In genomic region chr3:17577795-17578520, GRCh38 we compare ENCODE assay signal across 19 cellular contexts.
A peak's percentile ranks its signal among the peaks of the same experiment; 100 is the strongest.
DNase-seq lines count a peak whose midpoint lies in the region; ATAC-seq, FAIRE-seq and TF ChIP-seq lines count a peak whose summit lies in the region.
"Had no signal": no experiment of that assay in that cellular context is flagged by ENCODE, and none has a peak within 500 bp of the region (broad histone marks: within the 10 kb centered on the region; RNA-seq: fewer than 3 reads in every experiment).

No MANE protein-coding gene starts in this region.

- H2AFZ ChIP-seq in GM23248 = no peak overlapping the region

- no peaks in the 10 kb centered on the region for H3K79me2 ChIP-seq in GM23248 (ENCODE audit: insufficient read depth)

- POLR2A ChIA-PET in A549 (lab: Yijun Ruan, JAX) = no interaction called here

- in situ Hi-C loops in GM23248 (cut with MboI) = no loop called here

- TF ChIP-seq RAD21 in A549 (conservative IDR thresholded peaks at IDR 0.05 in 1 of 2, IDR thresholded peaks at IDR 0.05 in 1 of 2) = no peak

- H3K4me2 ChIP-seq in A549 = peak overlapping the region; percentile 13; the same call in 2 of the 3 replicates
- peak overlapping the region; percentile 19 for H3K4me2 ChIP-seq in GM23248 (ENCODE audit: unreplicated experiment)

- no peak for ATAC-seq in A549
- ATAC-seq: activated CD8-positive, alpha-beta memory T cell treated with anti-CD3 and anti-CD28 coated beads, Interleukin-2, amount 10 ng/mL, durations not matched to agents 7 days and 5 days; CD8-positive, alpha-beta T cell; GM12878; heart left ventricle; right cardiac atrium had no signal

- H3K27ac ChIP-seq in A549 (no peak overlapping the region), GM23248 (no peak overlapping the region)
- H3K27ac ChIP-seq: heart left ventricle had no signal

- no peaks in the 10 kb centered on the region for H3K27me3 ChIP-seq in GM23248 (replicated peaks; ENCODE audit: insufficient read depth)
- H3K27me3 ChIP-seq: heart left ventricle had no signal

- H3K9me3 ChIP-seq in A549 (no peaks in the 10 kb centered on the region), GM23248 (ENCODE audit: low read depth) (no peaks in the 10 kb centered on the region)
- H3K9me3 ChIP-seq: heart left ventricle had no signal

- TF ChIP-seq EP300 in A549 (IDR thresholded peaks at IDR 0.05) = no peak

- TF ChIP-seq POLR2A in A549 (IDR thresholded peaks at IDR 0.05; ENCODE audit: low read length) = no peak

- FAIRE-seq in A549 (lab: Jason Lieb, UNC) = peak; percentile 32
- FAIRE-seq: colon, GM12878 had no signal

- no peaks in the 10 kb centered on the region for H3K36me3 ChIP-seq in GM23248 (ENCODE audit: low read depth)
- H3K36me3 ChIP-seq: heart left ventricle had no signal

- CTCF ChIA-PET in A549 (lab: Yijun Ruan, JAX) = interaction anchor here (1.1 kb wide), 1 partner anchor 263 kb away, joined by 3 read pairs; no protein-coding TSS in a partner anchor

- TF ChIP-seq CTCF in A549 (IDR thresholded peaks at IDR 0.05) = no peak
- no peak for TF ChIP-seq CTCF in fibroblast of pulmonary artery (IDR thresholded peaks at IDR 0.05; ENCODE audit: low read length, missing control alignments)

- peaks cover 44% of the 10 kb centered on the region for H3K4me1 ChIP-seq in A549
- H3K4me1 ChIP-seq in GM23248 (ENCODE audit: insufficient read depth) = peaks cover 23% of the 10 kb centered on the region

- H3K9me2 ChIP-seq in GM23248 (ENCODE audit: insufficient read depth) = no peaks in the 10 kb centered on the region

- no peak overlapping the region for H3K9ac ChIP-seq in GM23248

- DNase-seq in A549 (ENCODE audit: low read depth in 1 of 2, low spot score in 1 of 2) = no peak
- peak; percentile 56 for DNase-seq in GM23248
- peak; percentile 73 for DNase-seq in SK-N-DZ (ENCODE audit: low spot score)
- peak; percentile 39 for DNase-seq in fibroblast of pulmonary artery (ENCODE audit: low read depth)
- DNase-seq in NOMO-1 treated with DMSO at 0.1 percent for 48 hours (lab: John Stamatoyannopoulos, UW; ENCODE audit: unreplicated experiment) = no peak
- DNase-seq in NCI-H2029 treated with DMSO at 0.1 percent for 48 hours (lab: John Stamatoyannopoulos, UW) = no peak
- no peak for DNase-seq in C1 segment of cervical spinal cord (lab: John Stamatoyannopoulos, UW)
- DNase-seq in NCI-H1048 (lab: John Stamatoyannopoulos, UW) = no peak
- DNase-seq: activated CD8-positive, alpha-beta memory T cell treated with anti-CD3 and anti-CD28 coated beads, Interleukin-2, amount 10 ng/mL, durations not matched to agents 7 days and 5 days; activated gamma-delta T cell; CD8-positive, alpha-beta T cell; heart left ventricle; KBM-7; NCI-H1105 treated with DMSO at 0.1 percent for 48 hours; NCI-H2227 treated with DMSO at 0.1 percent for 48 hours; right cardiac atrium; stimulated activated CD4-positive, alpha-beta T cell treated with anti-CD3 and anti-CD28 coated beads, Interleukin-2, amount 100 ng/mL, for 24 hours had no signal

- no peak overlapping the region for H3K4me3 ChIP-seq in A549
- H3K4me3 ChIP-seq in GM23248 = no peak overlapping the region
- no peak overlapping the region for H3K4me3 ChIP-seq in fibroblast of pulmonary artery (replicated peaks; ENCODE audit: low read depth, low read length)
- H3K4me3 ChIP-seq: GM12878, heart left ventricle had no signal

- WGBS in A549 (ENCODE audit: missing lambda C conversion rate) = 84% methylated on average over 4 of the region's 4 CpGs
- 25 to 36% methylated on average over 4 of the region's 4 CpGs for WGBS in GM23248 (ENCODE audit: low coverage in 1 of 2, low lambda C conversion rate in 2 of 2, missing lambda C conversion rate in 2 of 2), 2 experiments

- peaks cover 25% of the 10 kb centered on the region; the same call in 1 of the 2 replicates for H3F3A ChIP-seq in GM23248 (ENCODE audit: insufficient read depth)

- no peaks in the 10 kb centered on the region for H4K20me1 ChIP-seq in GM23248 (ENCODE audit: insufficient read depth)

TF ChIP-seq in A549, 52 proteins besides CTCF, POLR2A, EP300 and RAD21:
- TF ChIP-seq PHF8 (IDR thresholded peaks at IDR 0.05; ENCODE audit: borderline replicate concordance, low read depth) = no peak
- no peak for TF ChIP-seq RARB (CRISPR knock-in tag; IDR thresholded peaks at IDR 0.05)
- no peak for TF ChIP-seq CHD4 (IDR thresholded peaks at IDR 0.05; ENCODE audit: borderline replicate concordance)
- no peak for TF ChIP-seq HOXB5 (CRISPR knock-in tag; IDR thresholded peaks at IDR 0.05)
- TF ChIP-seq, protein P1, sequence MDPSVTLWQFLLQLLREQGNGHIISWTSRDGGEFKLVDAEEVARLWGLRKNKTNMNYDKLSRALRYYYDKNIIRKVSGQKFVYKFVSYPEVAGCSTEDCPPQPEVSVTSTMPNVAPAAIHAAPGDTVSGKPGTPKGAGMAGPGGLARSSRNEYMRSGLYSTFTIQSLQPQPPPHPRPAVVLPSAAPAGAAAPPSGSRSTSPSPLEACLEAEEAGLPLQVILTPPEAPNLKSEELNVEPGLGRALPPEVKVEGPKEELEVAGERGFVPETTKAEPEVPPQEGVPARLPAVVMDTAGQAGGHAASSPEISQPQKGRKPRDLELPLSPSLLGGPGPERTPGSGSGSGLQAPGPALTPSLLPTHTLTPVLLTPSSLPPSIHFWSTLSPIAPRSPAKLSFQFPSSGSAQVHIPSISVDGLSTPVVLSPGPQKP (IDR thresholded peaks at IDR 0.05; ENCODE audit: low read depth, low read length) = no peak
- no peak for TF ChIP-seq HOXA7 (CRISPR knock-in tag; IDR thresholded peaks at IDR 0.05)
- TF ChIP-seq RFX5 (IDR thresholded peaks at IDR 0.05) = no peak
- no peak for TF ChIP-seq USF2 (IDR thresholded peaks at IDR 0.05)
- TF ChIP-seq HEYL (CRISPR knock-in tag; IDR thresholded peaks at IDR 0.05) = no peak
- no peak for TF ChIP-seq FOXS1 (CRISPR knock-in tag; IDR thresholded peaks at IDR 0.05)
- TF ChIP-seq MYC (IDR thresholded peaks at IDR 0.05; ENCODE audit: borderline replicate concordance, low read length) = no peak
- no peak for TF ChIP-seq SREBF2 (IDR thresholded peaks at IDR 0.05)
- TF ChIP-seq FOSL2 (IDR thresholded peaks at IDR 0.05) = no peak
- TF ChIP-seq FOSL2 (CRISPR knock-in tag; IDR thresholded peaks at IDR 0.05) = no peak

Comparison
In these comparisons a context has a peak if more than half of its experiments do, and no peak if none do; other contexts are left out.
1. DNase-seq: peak in GM23248 (single experiment), SK-N-DZ (single experiment) and fibroblast of pulmonary artery (single experiment); none in A549 (0 of 2), NOMO-1 treated with DMSO at 0.1 percent for 48 hours (single experiment), NCI-H2029 treated with DMSO at 0.1 percent for 48 hours (single experiment), C1 segment of cervical spinal cord (0 of 14) and NCI-H1048 (single experiment).